ENCODE assay signal across 8 cellular contexts in genomic region chr17:32445075-32445427, GRCh38. TPM values are rescaled to one million over a fixed set of nuclear protein-coding genes. Genes with fewer than 3 reads are reported as not detected.
DNase-seq lines count a peak whose midpoint lies in the region; TF ChIP-seq lines count a peak whose summit lies in the region.

No MANE protein-coding gene starts in this region.

- H3K9me3 ChIP-seq in muscle layer of duodenum (ENCODE audit: control insufficient read depth in 1 of 2, low read length in 2 of 2) (no peaks in the 10 kb centered on the region), stomach smooth muscle (ENCODE audit: control insufficient read depth in 2 of 2, low read length in 2 of 2) (no peaks in the 10 kb centered on the region)

- peaks cover 9 to 27% of the 10 kb centered on the region in 2 donors for H3K4me1 ChIP-seq in muscle layer of duodenum (ENCODE audit: control insufficient read depth in 1 of 2, insufficient read depth in 2 of 2, low read length in 2 of 2)
- peaks cover 3% of the 10 kb centered on the region for H3K4me1 ChIP-seq in stomach smooth muscle (ENCODE audit: control insufficient read depth, insufficient read depth, low read length)

- H3K9ac ChIP-seq in stomach smooth muscle (ENCODE audit: low read length in 2 of 2) = peak overlapping the region; percentile 85 to 90

- H3K27ac ChIP-seq in muscle layer of duodenum (ENCODE audit: low read length) (peak overlapping the region; percentile 79), stomach smooth muscle (ENCODE audit: low read length) (peak overlapping the region; percentile 66)

- H3K4me3 ChIP-seq in epithelial cell of proximal tubule (ENCODE audit: low read depth, low read length) (peak overlapping the region; percentile 97), muscle layer of duodenum (ENCODE audit: low read depth in 1 of 2, low read length in 2 of 2) (peak overlapping the region; percentile 91 to 98), stomach smooth muscle (ENCODE audit: low read length in 2 of 2) (peak overlapping the region; percentile 93 to 98)

- DNase-seq in SIG-M5 treated with dmso at 0.1 percent for 504 hours (lab: John Stamatoyannopoulos, UW; ENCODE audit: unreplicated experiment) (peak; percentile 20), SIG-M5 (lab: John Stamatoyannopoulos, UW) (no peak), HT-29 (ENCODE audit: low spot score) (peak; percentile 80), epithelial cell of proximal tubule (ENCODE audit: low read depth) (no peak), GM20000 (ENCODE audit: low spot score) (no peak)
- peak; percentile 56 for DNase-seq in activated CD4-positive, alpha-beta T cell treated with anti-CD3 and anti-CD28 coated beads for 48 hours

- H3K27me3 ChIP-seq in muscle layer of duodenum (ENCODE audit: low read depth, low read length) (no peaks in the 10 kb centered on the region), stomach smooth muscle (ENCODE audit: control insufficient read depth in 1 of 2, insufficient read depth in 2 of 2, low read length in 2 of 2) (no peaks in the 10 kb centered on the region)

- peaks cover 17 to 29% of the 10 kb centered on the region in 2 donors for H3K36me3 ChIP-seq in muscle layer of duodenum (ENCODE audit: control insufficient read depth in 1 of 2, insufficient read depth in 2 of 2, low read length in 2 of 2)
- peaks cover 13 to 16% of the 10 kb centered on the region in 2 donors for H3K36me3 ChIP-seq in stomach smooth muscle (ENCODE audit: control insufficient read depth in 2 of 2, insufficient read depth in 2 of 2, low read length in 2 of 2)

- peak; percentile 15 for TF ChIP-seq CTCF in epithelial cell of proximal tubule (conservative IDR thresholded peaks at IDR 0.05; ENCODE audit: low read depth, low read length)
- TF ChIP-seq CTCF in GM20000 (IDR thresholded peaks at IDR 0.05; ENCODE audit: extremely low read depth, missing control alignments) = no peak

RNA-seq across cellular contexts. Expression of gene PSMD11, which starts 0.7 kb away (rescaled TPM):
- 110 and 122 TPM in 2 replicates for total RNA-seq in HT-29 (2014; rRNA removed; shearing (Covaris generic))
- 90.3 and 109 TPM in 2 replicates for total RNA-seq in epithelial cell of proximal tubule

RNA-seq across cellular contexts. Expression of gene CDK5R1, which starts 41.7 kb away (rescaled TPM):
- 3.0 and 4.0 TPM in 2 replicates for total RNA-seq in HT-29 (2014; rRNA removed; shearing (Covaris generic))
- 7.0 and 8.0 TPM in 2 replicates for total RNA-seq in epithelial cell of proximal tubule

Comparison
In these comparisons a context has a peak if more than half of its experiments do, and no peak if none do; other contexts are left out.
1. DNase-seq: peak in SIG-M5 treated with dmso at 0.1 percent for 504 hours (single experiment), HT-29 (single experiment) and activated CD4-positive, alpha-beta T cell treated with anti-CD3 and anti-CD28 coated beads for 48 hours (single experiment); none in SIG-M5 (single experiment), epithelial cell of proximal tubule (single experiment) and GM20000 (single experiment).
2. Peak in every context shown above with its lines, with median percentiles within 50 percentile points of each other: H3K4me3 ChIP-seq.